In the genomic region with DNA sequence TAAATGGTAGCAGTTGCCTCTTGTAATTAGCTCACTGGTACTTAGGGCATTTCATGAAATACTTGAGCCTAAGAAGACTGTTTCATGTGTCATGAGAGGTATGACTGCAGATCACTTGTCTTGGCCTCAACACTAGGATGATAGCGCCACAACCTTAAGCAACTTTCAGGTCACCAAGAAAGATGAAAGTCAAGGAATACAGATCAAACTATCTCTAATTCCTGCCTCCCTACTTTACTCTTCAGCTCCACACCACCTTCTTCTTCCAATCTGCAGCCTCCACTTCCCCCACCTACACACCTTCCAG, we compare ENCODE assay signal across 18 cellular contexts. TPM values are rescaled to one million over a fixed set of nuclear protein-coding genes. Genes with fewer than 3 reads are reported as not detected.
DNase-seq lines count a peak whose midpoint lies in the region; ATAC-seq, FAIRE-seq and TF ChIP-seq lines count a peak whose summit lies in the region.
"Had no signal": no experiment of that assay in that cellular context is flagged by ENCODE, and none has a peak within 500 bp of the region (broad histone marks: within the 10 kb centered on the region; RNA-seq: fewer than 3 reads in every experiment).

No MANE protein-coding gene starts in this region.

- CTCF ChIA-PET in activated CD8-positive, alpha-beta T cell treated with anti-CD3 and anti-CD28 coated beads for 36 hours (lab: Charles Lee): interaction anchor here (0.7 to 2.3 kb wide), 9 partner anchors 9 to 170 kb away, joined by 3 to 8 read pairs (median 4); a partner anchor contains a TSS

- no peaks in the 10 kb centered on the region for H3K36me3 ChIP-seq in CD4-positive, CD25-positive, alpha-beta regulatory T cell (ENCODE audit: control insufficient read depth, insufficient read depth, low read length)
- H3K36me3 ChIP-seq in muscle layer of colon (ENCODE audit: insufficient read depth, low read length): no peaks in the 10 kb centered on the region
- H3K36me3 ChIP-seq: esophagus muscularis mucosa, pancreas, vagina had no signal

- H3K4me1 ChIP-seq in CD4-positive, CD25-positive, alpha-beta regulatory T cell (ENCODE audit: control insufficient read depth, insufficient read depth, low read length, poor library complexity, severe bottlenecking): peaks cover 67% of the 10 kb centered on the region
- H3K4me1 ChIP-seq in muscle layer of colon (ENCODE audit: insufficient read depth, low read length): peaks cover 48% of the 10 kb centered on the region

- H3K27ac ChIP-seq in CD4-positive, CD25-positive, alpha-beta regulatory T cell (ENCODE audit: insufficient read depth, low read length, poor library complexity, severe bottlenecking): peak overlapping the region; percentile 73
- H3K27ac ChIP-seq in muscle layer of colon (ENCODE audit: low read depth, low read length): peak overlapping the region; percentile 37
- H3K27ac ChIP-seq: pancreas, vagina had no signal

- no peak for DNase-seq in CD4-positive, CD25-positive, alpha-beta regulatory T cell
- no peak for DNase-seq in GM12892 (ENCODE audit: insufficient read length)
- DNase-seq in activated CD8-positive, alpha-beta T cell treated with anti-CD3 and anti-CD28 coated beads for 36 hours: peak; percentile 31
- DNase-seq: C1 segment of cervical spinal cord, cortex of kidney, heart left ventricle, mucosa of descending colon, NCI-H1417, NCI-H345, pancreas had no signal

- no peaks in the 10 kb centered on the region for H3K9me3 ChIP-seq in CD4-positive, CD25-positive, alpha-beta regulatory T cell (ENCODE audit: control insufficient read depth in 2 of 2, low read length in 2 of 2)
- H3K9me3 ChIP-seq in muscle layer of colon (ENCODE audit: low read length): no peaks in the 10 kb centered on the region
- H3K9me3 ChIP-seq: esophagus muscularis mucosa, heart left ventricle, mucosa of descending colon, pancreas, vagina had no signal

- POLR2A ChIA-PET in activated CD8-positive, alpha-beta T cell treated with anti-CD3 and anti-CD28 coated beads for 36 hours (lab: Charles Lee): interaction anchor here (0.9 to 2.4 kb wide), 7 partner anchors 8 to 153 kb away, joined by 3 to 10 read pairs (median 4); no protein-coding TSS in a partner anchor

- H3K4me3 Mint-ChIP-seq in CD4-positive, CD25-positive, alpha-beta regulatory T cell: peak overlapping the region; percentile 13 to 87 (median 76)
- peak overlapping the region; percentile 56 for H3K4me3 Mint-ChIP-seq in activated CD8-positive, alpha-beta T cell treated with anti-CD3 and anti-CD28 coated beads for 36 hours

- intact Hi-C loops in activated CD8-positive, alpha-beta T cell treated with anti-CD3 and anti-CD28 coated beads for 36 hours (cut with micrococcal nuclease): loop anchor here (5.0 kb wide), 1 partner anchor 41 kb away; no protein-coding TSS in a partner anchor

- no peak for TF ChIP-seq CTCF in activated CD8-positive, alpha-beta T cell treated with anti-CD3 and anti-CD28 coated beads for 36 hours (IDR thresholded peaks at IDR 0.05)

- no peaks in the 10 kb centered on the region for H3K27me3 Mint-ChIP-seq in CD4-positive, CD25-positive, alpha-beta regulatory T cell
- H3K27me3 Mint-ChIP-seq in activated CD8-positive, alpha-beta T cell treated with anti-CD3 and anti-CD28 coated beads for 36 hours: no peaks in the 10 kb centered on the region

- no peaks in the 10 kb centered on the region for H3K27me3 ChIP-seq in CD4-positive, CD25-positive, alpha-beta regulatory T cell (ENCODE audit: control insufficient read depth, insufficient read depth, low read length)
- H3K27me3 ChIP-seq in muscle layer of colon (ENCODE audit: control insufficient read depth in 1 of 2, insufficient read depth in 2 of 2, low read length in 2 of 2): no peaks in the 10 kb centered on the region
- H3K27me3 ChIP-seq: esophagus muscularis mucosa, heart left ventricle, pancreas, vagina had no signal

- peak overlapping the region; percentile 78 for H3K4me3 ChIP-seq in CD4-positive, CD25-positive, alpha-beta regulatory T cell (ENCODE audit: low read depth, low read length)
- no peak overlapping the region for H3K4me3 ChIP-seq in muscle layer of colon (ENCODE audit: low read depth in 1 of 2, low read length in 2 of 2)
- H3K4me3 ChIP-seq: esophagus muscularis mucosa, heart left ventricle, K562, mucosa of descending colon, pancreas, skin epidermis, vagina had no signal

- no peak overlapping the region for H3K9ac ChIP-seq in muscle layer of colon (ENCODE audit: low read length)

- peaks cover 36 to 93% (median 71%) of the 10 kb centered on the region in 4 donors for H3K4me1 Mint-ChIP-seq in CD4-positive, CD25-positive, alpha-beta regulatory T cell
- H3K4me1 Mint-ChIP-seq in activated CD8-positive, alpha-beta T cell treated with anti-CD3 and anti-CD28 coated beads for 36 hours (ENCODE audit: low read depth): peaks cover 75% of the 10 kb centered on the region

- H3K27ac Mint-ChIP-seq in CD4-positive, CD25-positive, alpha-beta regulatory T cell: peak overlapping the region; percentile 62 to 93 (median 89)
- peak overlapping the region; percentile 96 for H3K27ac Mint-ChIP-seq in activated CD8-positive, alpha-beta T cell treated with anti-CD3 and anti-CD28 coated beads for 36 hours

- no peak for ATAC-seq in CD4-positive, CD25-positive, alpha-beta regulatory T cell (ENCODE audit: low read depth in 2 of 2)
- peak; percentile 71 for ATAC-seq in activated CD8-positive, alpha-beta T cell treated with anti-CD3 and anti-CD28 coated beads for 36 hours
- ATAC-seq in GM21717 (IDR thresholded peaks at IDR 0.05; ENCODE audit: unreplicated experiment) (no peak), HG03196 (IDR thresholded peaks at IDR 0.05; ENCODE audit: unreplicated experiment) (no peak), HG03025 (IDR thresholded peaks at IDR 0.05; ENCODE audit: low FRiP score, unreplicated experiment) (no peak)
- ATAC-seq: heart left ventricle, K562, mucosa of descending colon, pancreas had no signal

- TF ChIP-seq POLR2A in GM12892 (IDR thresholded peaks at IDR 0.05; ENCODE audit: low read depth, low read length): no peak

- peaks cover 14% of the 10 kb centered on the region for H3K36me3 Mint-ChIP-seq in CD4-positive, CD25-positive, alpha-beta regulatory T cell
- H3K36me3 Mint-ChIP-seq in activated CD8-positive, alpha-beta T cell treated with anti-CD3 and anti-CD28 coated beads for 36 hours (ENCODE audit: low read depth): peaks cover 39% of the 10 kb centered on the region

- peak; percentile 40 for FAIRE-seq in GM12892 (lab: Jason Lieb, UNC)
- FAIRE-seq: pancreas had no signal

- peaks cover 0 to 2% (median 0%) of the 10 kb centered on the region in 7 donors for H3K9me3 Mint-ChIP-seq in CD4-positive, CD25-positive, alpha-beta regulatory T cell
- peaks cover 2% of the 10 kb centered on the region for H3K9me3 Mint-ChIP-seq in activated CD8-positive, alpha-beta T cell treated with anti-CD3 and anti-CD28 coated beads for 36 hours

RNA-seq across cellular contexts. Expression of a gene that starts 28.1 kb away (rescaled TPM):
- total RNA-seq in CD4-positive, CD25-positive, alpha-beta regulatory T cell: 127 TPM
- polyA plus RNA-seq in CD4-positive, CD25-positive, alpha-beta regulatory T cell: 10 to 100 TPM; 51.4 to 58.0 (median 53.3) TPM
- 39.2 TPM for polyA plus RNA-seq in GM12892 (2012; ENCODE audit: missing spikeins)
- 10 to 100 TPM; 48.5 to 50.7 TPM for total RNA-seq in activated CD8-positive, alpha-beta T cell treated with anti-CD3 and anti-CD28 coated beads for 36 hours
